Comparison of ENCODE assay signal across 30 cellular contexts in the genomic region with DNA sequence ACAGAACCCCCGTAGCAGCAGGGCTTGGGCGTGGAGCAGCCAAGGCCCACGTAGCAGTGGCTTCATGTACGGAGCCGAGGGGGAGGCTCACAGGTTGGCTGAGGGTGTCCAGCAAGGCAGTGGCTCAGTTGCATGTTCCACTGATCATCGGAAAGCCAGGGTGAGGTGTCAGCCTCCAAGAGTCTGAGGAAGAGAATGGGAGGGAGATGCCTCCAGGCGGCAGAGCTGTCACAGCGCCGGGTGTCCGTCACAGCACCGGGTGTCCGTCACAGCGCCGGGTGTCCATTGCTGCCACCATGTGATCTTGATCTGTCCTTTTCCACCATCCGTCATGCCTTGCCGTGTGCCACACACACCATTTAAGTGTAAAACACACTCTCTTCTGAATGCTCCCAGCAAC.
"Had no signal": no experiment of that assay in that cellular context is flagged by ENCODE, and none has a peak within 500 bp of the region (broad histone marks: within the 10 kb centered on the region; RNA-seq: fewer than 3 reads in every experiment).

No MANE protein-coding gene starts in this region.

- H3K27ac ChIP-seq: cardiac muscle cell, Peyer's patch had no signal

- H3K9me3 Mint-ChIP-seq: activated CD4-positive, alpha-beta memory T cell treated with anti-CD3 and anti-CD28 coated beads, Interleukin-2, amount 10 ng/mL, durations not matched to agents 7 days and 5 days; activated naive CD8-positive, alpha-beta T cell treated with anti-CD3 and anti-CD28 coated beads for 36 hours; central memory CD8-positive, alpha-beta T cell had no signal

- DNase-seq: activated CD4-positive, alpha-beta memory T cell treated with anti-CD3 and anti-CD28 coated beads, Interleukin-2, amount 10 ng/mL, durations not matched to agents 7 days and 5 days; activated CD4-positive, alpha-beta T cell treated with anti-CD3 and anti-CD28 coated beads for 1 hour; activated CD4-positive, alpha-beta T cell treated with anti-CD3 and anti-CD28 coated beads for 48 hours; activated CD4-positive, CD25-positive, alpha-beta regulatory T cell; activated CD8-positive, alpha-beta memory T cell treated with anti-CD3 and anti-CD28 coated beads for 24 hours; activated CD8-positive, alpha-beta memory T cell treated with anti-CD3 and anti-CD28 coated beads, Interleukin-2, amount 10 ng/mL, durations not matched to agents 7 days and 5 days; activated CD8-positive, alpha-beta memory T cell treated with anti-CD3 and anti-CD28 coated beads, Interleukin-2, amount 50 U/mL, for 48 hours; activated effector memory CD4-positive, alpha-beta T cell treated with Interleukin-2 at 50 U/mL for 16 hours; activated naive CD4-positive, alpha-beta T cell treated with anti-CD3 and anti-CD28 coated beads, Interleukin-2, amount 50 U/mL, for 16 hours; activated naive CD8-positive, alpha-beta T cell treated with anti-CD3 and anti-CD28 coated beads for 36 hours; activated T-cell treated with anti-CD3 and anti-CD28 coated beads, Interleukin-2, amount 50 U/mL, for 48 hours; amniotic stem cell; Karpas-422; MG63; NCI-H1048; NCI-H1105 treated with DMSO at 0.1 percent for 48 hours; NCI-H1436; NCI-H1694; NCI-H1930; NCI-H2081 treated with DMSO at 0.1 percent for 48 hours; NCI-H446 treated with DMSO at 0.1 percent for 48 hours; NCI-H524 treated with DMSO at 0.1 percent for 48 hours; PC-3; RPMI8226; SW 1271; T-helper 1 cell; T-helper 9 cell had no signal

- ATAC-seq: activated CD8-positive, alpha-beta memory T cell treated with anti-CD3 and anti-CD28 coated beads, Interleukin-2, amount 10 ng/mL, durations not matched to agents 7 days and 5 days; PC-3 had no signal

- H3K4me3 Mint-ChIP-seq: activated CD4-positive, alpha-beta memory T cell treated with anti-CD3 and anti-CD28 coated beads, Interleukin-2, amount 10 ng/mL, durations not matched to agents 7 days and 5 days; activated CD8-positive, alpha-beta memory T cell treated with anti-CD3 and anti-CD28 coated beads, Interleukin-2, amount 10 ng/mL, durations not matched to agents 7 days and 5 days; activated naive CD8-positive, alpha-beta T cell treated with anti-CD3 and anti-CD28 coated beads for 36 hours; central memory CD8-positive, alpha-beta T cell had no signal

- H3K36me3 Mint-ChIP-seq: activated CD8-positive, alpha-beta memory T cell treated with anti-CD3 and anti-CD28 coated beads, Interleukin-2, amount 10 ng/mL, durations not matched to agents 7 days and 5 days; activated naive CD8-positive, alpha-beta T cell treated with anti-CD3 and anti-CD28 coated beads for 36 hours had no signal

- H3K9me3 ChIP-seq: MG63, Peyer's patch had no signal

- H3K4me1 ChIP-seq: Peyer's patch had no signal

- H3K27me3 ChIP-seq: cardiac muscle cell, Peyer's patch had no signal

- H3K4me1 Mint-ChIP-seq: activated naive CD8-positive, alpha-beta T cell treated with anti-CD3 and anti-CD28 coated beads for 36 hours; central memory CD8-positive, alpha-beta T cell had no signal

- H3K27ac Mint-ChIP-seq: activated CD4-positive, alpha-beta memory T cell treated with anti-CD3 and anti-CD28 coated beads, Interleukin-2, amount 10 ng/mL, durations not matched to agents 7 days and 5 days; activated CD8-positive, alpha-beta memory T cell treated with anti-CD3 and anti-CD28 coated beads, Interleukin-2, amount 10 ng/mL, durations not matched to agents 7 days and 5 days; activated naive CD8-positive, alpha-beta T cell treated with anti-CD3 and anti-CD28 coated beads for 36 hours had no signal

- H3K4me3 ChIP-seq: cardiac muscle cell, MG63, Peyer's patch had no signal

- H3K36me3 ChIP-seq: cardiac muscle cell, MG63, Peyer's patch had no signal
